In genomic region chr2:65031341-65032015, GRCh38 we compare ENCODE assay signal across 8 cellular contexts. TPM values are rescaled to one million over a fixed set of nuclear protein-coding genes. Genes with fewer than 3 reads are reported as not detected.
A peak's percentile ranks its signal among the peaks of the same experiment; 100 is the strongest.
DNase-seq lines count a peak whose midpoint lies in the region; ATAC-seq and TF ChIP-seq lines count a peak whose summit lies in the region.

No MANE protein-coding gene starts in this region.

- no peak overlapping the region for H3K4me3 ChIP-seq in SK-N-SH (ENCODE audit: low read depth in 2 of 2, low read length in 1 of 2)

- no peaks in the 10 kb centered on the region for H4K20me1 ChIP-seq in SK-N-SH (ENCODE audit: insufficient read depth)

- intact Hi-C loops in activated naive CD4-positive, alpha-beta T cell treated with anti-CD3 and anti-CD28 coated beads for 36 hours (cut with micrococcal nuclease), result loop anchor here (1.0 to 2.0 kb wide), 2 partner anchors 43 to 85 kb away; partner anchors contain the start of gene SLC1A4

- POLR2A ChIA-PET in SK-N-SH (lab: Yijun Ruan, JAX), result interaction anchor here (0.9 kb wide), 1 partner anchor 24 kb away, joined by 3 read pairs; the partner anchor contains the start of gene CEP68

- no peak overlapping the region for H2AFZ ChIP-seq in SK-N-SH (ENCODE audit: low read depth)

- H3K4me3 Mint-ChIP-seq in activated naive CD4-positive, alpha-beta T cell treated with anti-CD3 and anti-CD28 coated beads for 36 hours, result no peak overlapping the region

- no peaks in the 10 kb centered on the region for H3K27me3 ChIP-seq in SK-N-SH (ENCODE audit: insufficient read depth)

- H3K4me1 ChIP-seq in SK-N-SH (ENCODE audit: control insufficient read depth in 1 of 2, insufficient read depth in 2 of 2, low read depth in 1 of 2, low read length in 1 of 2), result no peaks in the 10 kb centered on the region

- peak; percentile 18 for DNase-seq in activated naive CD4-positive, alpha-beta T cell treated with anti-CD3 and anti-CD28 coated beads for 36 hours
- no peak for DNase-seq in activated naive CD4-positive, alpha-beta T cell treated with Interleukin-2 at 50 U/mL for 16 hours
- DNase-seq in NCI-H1105 treated with DMSO at 0.1 percent for 48 hours (lab: John Stamatoyannopoulos, UW), result peak; percentile 82
- DNase-seq in activated naive CD4-positive, alpha-beta T cell treated with anti-CD3 and anti-CD28 coated beads, Interleukin-2, amount 50 U/mL, for 72 hours (ENCODE audit: low spot score in 2 of 2), result no peak
- DNase-seq in renal cortical epithelial cell (ENCODE audit: low read depth), result peak; percentile 44
- no peak for DNase-seq in anterior cingulate cortex (lab: John Stamatoyannopoulos, UW)
- no peak for DNase-seq in SK-N-SH

- WGBS in SK-N-SH (ENCODE audit: low lambda C conversion rate), result 86% methylated on average over 7 of the region's 8 CpGs

- TF ChIP-seq RAD21 in SK-N-SH (IDR thresholded peaks at IDR 0.05; ENCODE audit: low read length), result no peak

- no peaks in the 10 kb centered on the region for H3F3A ChIP-seq in SK-N-SH (replicated peaks; ENCODE audit: insufficient read depth)

- TF ChIP-seq CTCF in SK-N-SH (IDR thresholded peaks at IDR 0.05), result no peak

- no peaks in the 10 kb centered on the region for H3K36me3 Mint-ChIP-seq in activated naive CD4-positive, alpha-beta T cell treated with anti-CD3 and anti-CD28 coated beads for 36 hours (ENCODE audit: low read depth)
- H3K36me3 Mint-ChIP-seq in activated naive CD4-positive, alpha-beta T cell treated with anti-CD3 and anti-CD28 coated beads, Interleukin-2, amount 50 U/mL, for 72 hours, result no peaks in the 10 kb centered on the region

- no peak overlapping the region for H3K4me2 ChIP-seq in SK-N-SH

- TF ChIP-seq EP300 in SK-N-SH (IDR thresholded peaks at IDR 0.05; ENCODE audit: borderline replicate concordance in 1 of 2, low read depth in 1 of 2, low read length in 1 of 2), result no peak

- no peaks in the 10 kb centered on the region for H3K27me3 Mint-ChIP-seq in activated naive CD4-positive, alpha-beta T cell treated with anti-CD3 and anti-CD28 coated beads for 36 hours (ENCODE audit: low read depth)

- no peak overlapping the region for H3K9ac ChIP-seq in SK-N-SH

- CTCF ChIA-PET in activated naive CD4-positive, alpha-beta T cell treated with anti-CD3 and anti-CD28 coated beads for 36 hours (lab: Charles Lee), result interaction anchor here (1.0 to 6.0 kb wide), 6 partner anchors 11 to 113 kb away, joined by 3 to 77 read pairs (median 4); no protein-coding TSS in a partner anchor
- CTCF ChIA-PET in SK-N-SH (lab: Yijun Ruan, JAX), result interaction anchor here (0.7 to 13.1 kb wide), 6 partner anchors 9 to 117 kb away, joined by 3 to 130 read pairs (median 3); no protein-coding TSS in a partner anchor

- no peaks in the 10 kb centered on the region for H3K9me3 Mint-ChIP-seq in activated naive CD4-positive, alpha-beta T cell treated with anti-CD3 and anti-CD28 coated beads for 36 hours
- H3K9me3 Mint-ChIP-seq in activated naive CD4-positive, alpha-beta T cell treated with anti-CD3 and anti-CD28 coated beads, Interleukin-2, amount 50 U/mL, for 72 hours, result no peaks in the 10 kb centered on the region

- H3K9me2 ChIP-seq in SK-N-SH, result no peaks in the 10 kb centered on the region

- no peaks in the 10 kb centered on the region for H3K79me2 ChIP-seq in SK-N-SH (ENCODE audit: insufficient read depth)

- H3K4me1 Mint-ChIP-seq in activated naive CD4-positive, alpha-beta T cell treated with anti-CD3 and anti-CD28 coated beads for 36 hours (ENCODE audit: low read depth), result peaks cover 23% of the 10 kb centered on the region

- no peaks in the 10 kb centered on the region for H3K36me3 ChIP-seq in SK-N-SH (replicated peaks in 1 of 2; ENCODE audit: control insufficient read depth in 1 of 2, insufficient read depth in 2 of 2, low read length in 1 of 2)

- ATAC-seq in activated naive CD4-positive, alpha-beta T cell treated with anti-CD3 and anti-CD28 coated beads, Interleukin-2, amount 50 U/mL, for 72 hours, result peak; percentile 45 to 56
- no peak for ATAC-seq in HG03135 (IDR thresholded peaks at IDR 0.05; ENCODE audit: unreplicated experiment)

- H3K9me3 ChIP-seq in SK-N-SH, result no peaks in the 10 kb centered on the region

- no peak overlapping the region for H3K27ac Mint-ChIP-seq in activated naive CD4-positive, alpha-beta T cell treated with anti-CD3 and anti-CD28 coated beads for 36 hours
- peak overlapping the region in 1 of 2 donors; percentile 64 for H3K27ac Mint-ChIP-seq in activated naive CD4-positive, alpha-beta T cell treated with anti-CD3 and anti-CD28 coated beads, Interleukin-2, amount 50 U/mL, for 72 hours

- H3K27ac ChIP-seq in SK-N-SH (ENCODE audit: low read depth in 2 of 2, low read length in 1 of 2), result no peak overlapping the region

TF ChIP-seq in SK-N-SH, 30 proteins besides CTCF, POLR2A, EP300 and RAD21 (continues in another document):
- TF ChIP-seq MEF2A (IDR thresholded peaks at IDR 0.05; ENCODE audit: borderline replicate concordance, low read depth), result no peak
- TF ChIP-seq NFIC (IDR thresholded peaks at IDR 0.05; ENCODE audit: borderline replicate concordance), result no peak
- no peak for TF ChIP-seq YY1 (IDR thresholded peaks at IDR 0.05; ENCODE audit: low read depth)
- no peak for TF ChIP-seq TAF1 (IDR thresholded peaks at IDR 0.05; ENCODE audit: borderline replicate concordance, low read depth, low read length)
- TF ChIP-seq ELF1 (IDR thresholded peaks at IDR 0.05), result no peak
- TF ChIP-seq USF1 (IDR thresholded peaks at IDR 0.05; ENCODE audit: borderline replicate concordance, low read depth), result no peak
- TF ChIP-seq FOXJ3 (CRISPR knock-in tag; IDR thresholded peaks at IDR 0.05), result no peak
- no peak for TF ChIP-seq IRF3 (IDR thresholded peaks at IDR 0.05; ENCODE audit: low read depth, low read length)
- no peak for TF ChIP-seq NRF1 (IDR thresholded peaks at IDR 0.05; ENCODE audit: low read depth, low read length)
- no peak for TF ChIP-seq POLR2AphosphoS5 (IDR thresholded peaks at IDR 0.05; ENCODE audit: low read depth, low read length)
- TF ChIP-seq, protein P1, sequence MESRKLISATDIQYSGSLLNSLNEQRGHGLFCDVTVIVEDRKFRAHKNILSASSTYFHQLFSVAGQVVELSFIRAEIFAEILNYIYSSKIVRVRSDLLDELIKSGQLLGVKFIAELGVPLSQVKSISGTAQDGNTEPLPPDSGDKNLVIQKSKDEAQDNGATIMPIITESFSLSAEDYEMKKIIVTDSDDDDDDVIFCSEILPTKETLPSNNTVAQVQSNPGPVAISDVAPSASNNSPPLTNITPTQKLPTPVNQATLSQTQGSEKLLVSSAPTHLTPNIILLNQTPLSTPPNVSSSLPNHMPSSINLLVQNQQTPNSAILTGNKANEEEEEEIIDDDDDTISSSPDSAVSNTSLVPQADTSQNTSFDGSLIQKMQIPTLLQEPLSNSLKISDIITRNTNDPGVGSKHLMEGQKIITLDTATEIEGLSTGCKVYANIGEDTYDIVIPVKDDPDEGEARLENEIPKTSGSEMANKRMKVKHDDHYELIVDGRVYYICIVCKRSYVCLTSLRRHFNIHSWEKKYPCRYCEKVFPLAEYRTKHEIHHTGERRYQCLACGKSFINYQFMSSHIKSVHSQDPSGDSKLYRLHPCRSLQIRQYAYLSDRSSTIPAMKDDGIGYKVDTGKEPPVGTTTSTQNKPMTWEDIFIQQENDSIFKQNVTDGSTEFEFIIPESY (IDR thresholded peaks at IDR 0.05; ENCODE audit: borderline replicate concordance, low read depth), result no peak
- no peak for TF ChIP-seq RXRA (IDR thresholded peaks at IDR 0.05; ENCODE audit: borderline replicate concordance, low read depth)

RNA-seq across cellular contexts. Expression of gene CEP68, which starts 24.7 kb away (rescaled TPM):
- 1 to 10 TPM; 6.0 to 7.3 TPM for total RNA-seq in activated naive CD4-positive, alpha-beta T cell treated with anti-CD3 and anti-CD28 coated beads for 36 hours
- total RNA-seq in activated naive CD4-positive, alpha-beta T cell treated with anti-CD3 and anti-CD28 coated beads, Interleukin-2, amount 50 U/mL, for 72 hours, result 1 to 10 TPM; 4.1 to 4.2 TPM
- 3.6 and 19.1 TPM in 2 replicates for total RNA-seq in renal cortical epithelial cell
- polyA plus RNA-seq in SK-N-SH (2012; rRNA removed), result 6.2 and 7.8 TPM in 2 replicates
- 5.4 and 6.8 TPM in 2 replicates for polyA plus RNA-seq in SK-N-SH (2012; cell fraction: cytosol; rRNA removed)
- polyA plus RNA-seq in SK-N-SH (2012; cell fraction: nucleus; rRNA removed), result 9.0 and 12.6 TPM in 2 replicates

RNA-seq across cellular contexts. Expression of gene SLC1A4, which starts 42.3 kb away (rescaled TPM):
- total RNA-seq in activated naive CD4-positive, alpha-beta T cell treated with anti-CD3 and anti-CD28 coated beads for 36 hours, result 1 to 10 TPM; 8.3 to 8.7 TPM
- 10 to 100 TPM in 1 of 2 donors, 1 to 10 TPM in 1; 4.1 to 16.9 TPM for total RNA-seq in activated naive CD4-positive, alpha-beta T cell treated with anti-CD3 and anti-CD28 coated beads, Interleukin-2, amount 50 U/mL, for 72 hours
- 8.5 and 11.5 TPM in 2 replicates for total RNA-seq in renal cortical epithelial cell
- 4.4 and 4.7 TPM in 2 replicates for polyA plus RNA-seq in SK-N-SH (2012; rRNA removed)
- polyA plus RNA-seq in SK-N-SH (2012; cell fraction: cytosol; rRNA removed), result 2.8 and 3.3 TPM in 2 replicates
- polyA plus RNA-seq in SK-N-SH (2012; cell fraction: nucleus; rRNA removed), result 4.3 and 6.0 TPM in 2 replicates

Comparison
In these comparisons a context has a peak if more than half of its experiments do, and no peak if none do; other contexts are left out.
1. DNase-seq: peak in activated naive CD4-positive, alpha-beta T cell treated with anti-CD3 and anti-CD28 coated beads for 36 hours (single experiment), NCI-H1105 treated with DMSO at 0.1 percent for 48 hours (single experiment) and renal cortical epithelial cell (single experiment); none in activated naive CD4-positive, alpha-beta T cell treated with Interleukin-2 at 50 U/mL for 16 hours (single experiment), activated naive CD4-positive, alpha-beta T cell treated with anti-CD3 and anti-CD28 coated beads, Interleukin-2, amount 50 U/mL, for 72 hours (0 of 2), anterior cingulate cortex (0 of 58) and SK-N-SH (single experiment).